ENCODE assay signal across 8 cellular contexts in the genomic region with DNA sequence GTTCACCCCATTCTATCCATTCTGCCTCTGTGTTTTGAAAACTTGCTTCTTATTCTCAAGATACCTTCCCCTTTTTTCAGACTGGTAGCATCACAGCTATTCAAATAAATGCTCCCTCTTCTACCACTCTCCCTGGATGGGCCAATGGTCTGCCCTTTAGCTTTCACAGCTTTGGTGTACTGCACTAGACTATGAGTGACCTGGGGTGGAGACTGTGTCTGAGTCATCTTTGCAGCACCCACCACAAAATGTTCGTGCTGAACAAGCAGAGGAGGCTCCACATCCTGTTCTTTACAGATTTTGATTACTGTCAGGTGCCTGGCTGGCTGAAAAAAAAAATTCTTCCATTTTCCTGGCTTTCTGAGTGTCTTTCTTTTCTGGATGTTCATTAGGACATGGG.
A peak's percentile ranks its signal among the peaks of the same experiment; 100 is the strongest.
DNase-seq lines count a peak whose midpoint lies in the region; ATAC-seq and TF ChIP-seq lines count a peak whose summit lies in the region.

No MANE protein-coding gene starts in this region.

- no peak overlapping the region for H3K4me3 ChIP-seq in kidney epithelial cell (ENCODE audit: low read depth, low read length)

- DNase-seq in activated T-cell treated with anti-CD3 and anti-CD28 coated beads for 24 hours (ENCODE audit: low read depth) (peak; percentile 32), kidney epithelial cell (ENCODE audit: low read depth) (peak; percentile 61), NCI-H226 (no peak), GF-D8 (lab: John Stamatoyannopoulos, UW) (no peak), hippocampal formation (lab: John Stamatoyannopoulos, UW) (no peak)

- no peak for TF ChIP-seq CTCF in kidney epithelial cell (IDR thresholded peaks at IDR 0.05; ENCODE audit: insufficient read depth, low read length, poor library complexity, severe bottlenecking)

- H3K27me3 ChIP-seq in kidney epithelial cell (ENCODE audit: control insufficient read depth, insufficient read depth, low read length), result no peaks in the 10 kb centered on the region

- peak; percentile 87 for ATAC-seq in GM18867 (IDR thresholded peaks at IDR 0.05; ENCODE audit: unreplicated experiment)
- ATAC-seq in HG03196 (IDR thresholded peaks at IDR 0.05; ENCODE audit: unreplicated experiment), result peak; percentile 83
- ATAC-seq in GM19324 (IDR thresholded peaks at IDR 0.05; ENCODE audit: low FRiP score, unreplicated experiment), result no peak

- no peaks in the 10 kb centered on the region for H3K36me3 ChIP-seq in kidney epithelial cell (ENCODE audit: control insufficient read depth, insufficient read depth, low read length)

Comparison
In these comparisons a context has a peak if more than half of its experiments do, and no peak if none do; other contexts are left out.
1. DNase-seq: peak in activated T-cell treated with anti-CD3 and anti-CD28 coated beads for 24 hours (single experiment) and kidney epithelial cell (single experiment); none in NCI-H226 (single experiment), GF-D8 (single experiment) and hippocampal formation (0 of 2).